Comparison of ENCODE assay signal across 15 cellular contexts in the genomic region with DNA sequence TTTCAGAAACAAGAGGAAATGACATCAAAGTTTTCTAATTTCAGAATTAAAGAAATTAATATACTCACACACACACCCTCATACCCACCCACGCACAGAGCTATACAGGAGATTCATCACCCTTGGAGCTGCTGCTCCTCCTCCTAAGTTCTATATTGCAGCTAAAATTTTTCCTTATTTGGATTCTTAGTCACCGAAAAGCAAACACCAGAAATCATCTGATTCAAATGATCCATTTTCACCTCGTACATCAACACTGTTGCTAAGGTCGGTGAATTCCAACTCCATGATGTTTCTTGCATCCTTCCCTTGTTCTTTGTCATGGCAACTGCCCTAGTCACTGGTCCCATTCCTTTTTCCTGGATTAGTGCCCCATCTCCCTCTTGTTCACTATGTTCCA.
DNase-seq lines count a peak whose midpoint lies in the region; ATAC-seq and TF ChIP-seq lines count a peak whose summit lies in the region.
"Had no signal": no experiment of that assay in that cellular context is flagged by ENCODE, and none has a peak within 500 bp of the region (broad histone marks: within the 10 kb centered on the region; RNA-seq: fewer than 3 reads in every experiment).

No MANE protein-coding gene starts in this region.

- H3K27me3 ChIP-seq in brain microvascular endothelial cell (replicated peaks) (no peaks in the 10 kb centered on the region), colonic mucosa (no peaks in the 10 kb centered on the region), psoas muscle (ENCODE audit: insufficient read depth in 3 of 3, low read length in 2 of 3) (no peaks in the 10 kb centered on the region), dorsolateral prefrontal cortex (no peaks in the 10 kb centered on the region), testis (no peaks in the 10 kb centered on the region)

- ATAC-seq in psoas muscle = no peak
- ATAC-seq: right cardiac atrium had no signal

- no peak for TF ChIP-seq POLR2A in testis (IDR thresholded peaks at IDR 0.05)

- H3K27ac ChIP-seq in brain microvascular endothelial cell = no peak overlapping the region
- no peak overlapping the region for H3K27ac ChIP-seq in colonic mucosa
- no peak overlapping the region for H3K27ac ChIP-seq in psoas muscle
- H3K27ac ChIP-seq in dorsolateral prefrontal cortex = peak overlapping the region in 2 of 59 donors; percentile 1 to 24
- no peak overlapping the region for H3K27ac ChIP-seq in testis

- intact Hi-C loops in colonic mucosa (cut with DNase I) (no loop called here), psoas muscle (cut with DNase I) (no loop called here), dorsolateral prefrontal cortex (cut with DNase I) (no loop called here), testis (cut with DNase I; ENCODE audit: low total_unique reads) (no loop called here)

- no peaks in the 10 kb centered on the region for H3K4me1 ChIP-seq in colonic mucosa
- no peaks in the 10 kb centered on the region for H3K4me1 ChIP-seq in psoas muscle
- H3K4me1 ChIP-seq in testis = no peaks in the 10 kb centered on the region

- no peak overlapping the region for H3K4me3 ChIP-seq in brain microvascular endothelial cell (ENCODE audit: low read depth, low read length)
- H3K4me3 ChIP-seq in colonic mucosa = no peak overlapping the region
- H3K4me3 ChIP-seq in psoas muscle = no peak overlapping the region
- no peak overlapping the region for H3K4me3 ChIP-seq in dorsolateral prefrontal cortex
- no peak overlapping the region for H3K4me3 ChIP-seq in testis

- H3K36me3 ChIP-seq in brain microvascular endothelial cell (replicated peaks) = no peaks in the 10 kb centered on the region
- H3K36me3 ChIP-seq in colonic mucosa = no peaks in the 10 kb centered on the region
- H3K36me3 ChIP-seq in psoas muscle (ENCODE audit: insufficient read depth in 1 of 2, low read depth in 1 of 2) = no peaks in the 10 kb centered on the region
- no peaks in the 10 kb centered on the region for H3K36me3 ChIP-seq in testis (ENCODE audit: low read depth, missing control alignments)

- no peaks in the 10 kb centered on the region for H3K9me3 ChIP-seq in colonic mucosa
- no peaks in the 10 kb centered on the region for H3K9me3 ChIP-seq in psoas muscle
- no peaks in the 10 kb centered on the region for H3K9me3 ChIP-seq in testis

- TF ChIP-seq CTCF in brain microvascular endothelial cell (IDR thresholded peaks at IDR 0.05; ENCODE audit: low read depth, low read length, missing control alignments) = no peak
- no peak for TF ChIP-seq CTCF in colonic mucosa (IDR thresholded peaks at IDR 0.05)
- no peak for TF ChIP-seq CTCF in psoas muscle (IDR thresholded peaks at IDR 0.05)
- no peak for TF ChIP-seq CTCF in dorsolateral prefrontal cortex (IDR thresholded peaks at IDR 0.05 in 54 of 56, conservative IDR thresholded peaks at IDR 0.05 in 2 of 56; ENCODE audit: low read depth in 1 of 56, partially characterized antibody in 56 of 56)
- no peak for TF ChIP-seq CTCF in testis (IDR thresholded peaks at IDR 0.05)

- DNase-seq in Ammon's horn (ENCODE audit: low spot score) (peak; percentile 60), HPDE6-E6E7 (ENCODE audit: extremely low spot score) (peak; percentile 34), brain microvascular endothelial cell (peak; percentile 14), iris pigment epithelial cell (ENCODE audit: low read depth) (peak; percentile 33), colonic mucosa (no peak), psoas muscle (no peak), dorsolateral prefrontal cortex (no peak), testis (no peak)
- DNase-seq: activated naive CD4-positive, alpha-beta T cell; kidney; NCI-H1092; right cardiac atrium; Right ventricle myocardium superior; stimulated activated CD4-positive, alpha-beta T cell treated with anti-CD3 and anti-CD28 coated beads, Interleukin-2, amount 100 ng/mL, for 24 hours; substantia nigra had no signal

- H3K9ac ChIP-seq in colonic mucosa (ENCODE audit: low read depth in 2 of 2, low read length in 2 of 2) = no peak overlapping the region

- in situ Hi-C loops in brain microvascular endothelial cell (cut with HindIII; ENCODE audit: low pct_ligation_motif_present, low sequenced_read_pairs) = no loop called here

- WGBS in psoas muscle, 3 donors = 73 to 81% (median 78%) methylated on average over 4 of the region's 4 CpGs
- 88 to 89% methylated on average over 4 of the region's 4 CpGs for WGBS in testis, 2 donors

Comparison
In these comparisons a context has a peak if more than half of its experiments do, and no peak if none do; other contexts are left out.
1. DNase-seq: peak in Ammon's horn (single experiment), HPDE6-E6E7 (single experiment), brain microvascular endothelial cell (single experiment) and iris pigment epithelial cell (single experiment); none in colonic mucosa (single experiment), psoas muscle (0 of 2), dorsolateral prefrontal cortex (0 of 10) and testis (single experiment).